Comparison of ENCODE assay signal across 8 cellular contexts in genomic region chr1:60281360-60281932, GRCh38.
A peak's percentile ranks its signal among the peaks of the same experiment; 100 is the strongest.
DNase-seq lines count a peak whose midpoint lies in the region; ATAC-seq and TF ChIP-seq lines count a peak whose summit lies in the region.

No MANE protein-coding gene starts in this region.

- no peak for TF ChIP-seq EP300 in Ishikawa (IDR thresholded peaks at IDR 0.05; ENCODE audit: borderline replicate concordance)

- H3K4me3 ChIP-seq in OCI-LY7 (ENCODE audit: low read depth, low read length, poor library complexity, severe bottlenecking) (no peak overlapping the region), cardiac fibroblast (replicated peaks in 1 of 2; ENCODE audit: low read depth in 2 of 2, low read length in 2 of 2) (no peak overlapping the region)

- peak; percentile 99 for ATAC-seq in GM21825 (IDR thresholded peaks at IDR 0.05; ENCODE audit: unreplicated experiment)

- peak; percentile 93 for TF ChIP-seq RAD21 in Ishikawa (IDR thresholded peaks at IDR 0.05; ENCODE audit: low read depth)

- intact Hi-C loops in OCI-LY7 (cut with micrococcal nuclease; ENCODE audit: unreplicated experiment) = no loop called here

- H3K36me3 ChIP-seq in OCI-LY7 (ENCODE audit: insufficient read depth, low read length) = no peaks in the 10 kb centered on the region

- no peaks in the 10 kb centered on the region for H3K4me1 ChIP-seq in OCI-LY7 (ENCODE audit: insufficient read depth, low read length, poor library complexity, severe bottlenecking)

- CTCF ChIA-PET in OCI-LY7 (lab: Charles Lee; ENCODE audit: unreplicated experiment) = no interaction called here

- H3K79me2 ChIP-seq in OCI-LY7 (ENCODE audit: insufficient read depth, low read depth, low read length) = no peaks in the 10 kb centered on the region

- H2AFZ ChIP-seq in OCI-LY7 (ENCODE audit: low read length) = no peak overlapping the region

- POLR2A ChIA-PET in OCI-LY7 (lab: Charles Lee) = interaction anchor here (1.7 kb wide), 1 partner anchor 12 kb away, joined by 5 read pairs; no protein-coding TSS in a partner anchor

- H4K20me1 ChIP-seq in OCI-LY7 (ENCODE audit: insufficient read depth, low read length) = no peaks in the 10 kb centered on the region

- peak; percentile 53 for DNase-seq in activated CD8-positive, alpha-beta memory T cell treated with anti-CD3 and anti-CD28 coated beads, Interleukin-2, amount 50 U/mL, for 48 hours
- no peak for DNase-seq in activated CD8-positive, alpha-beta memory T cell treated with anti-CD3 and anti-CD28 coated beads for 24 hours
- DNase-seq in OCI-LY7 (ENCODE audit: low spot score) = peak; percentile 7
- peak; percentile 84 to 93 for DNase-seq in cardiac fibroblast (ENCODE audit: low read depth in 2 of 2)
- DNase-seq in kidney tubule cell (ENCODE audit: low spot score) = peak; percentile 89
- peak; percentile 47 for DNase-seq in stromal cell of bone marrow (ENCODE audit: low read depth)

- TF ChIP-seq CTCF in OCI-LY7 (conservative IDR thresholded peaks at IDR 0.05; ENCODE audit: low read length) (peak; percentile 64), cardiac fibroblast (IDR thresholded peaks at IDR 0.05; ENCODE audit: low read depth, low read length) (peak; percentile 98)

- no peaks in the 10 kb centered on the region for H3K9me2 ChIP-seq in OCI-LY7 (ENCODE audit: insufficient read depth, low read length)

- no TSS peak for BruUV-seq in OCI-LY7 (replicated peaks; lab: Mats Ljungman, UMichigan)

- H3K9me3 ChIP-seq in OCI-LY7 (ENCODE audit: low read length) = no peaks in the 10 kb centered on the region

- H3K4me2 ChIP-seq in OCI-LY7 (ENCODE audit: low read length) = no peak overlapping the region

- H3K27ac ChIP-seq in OCI-LY7 (ENCODE audit: low read depth, low read length, poor library complexity, severe bottlenecking) = no peak overlapping the region

TF ChIP-seq in Ishikawa, 13 proteins besides CTCF, POLR2A, EP300 and RAD21:
- no peak for TF ChIP-seq TAF1 (IDR thresholded peaks at IDR 0.05; ENCODE audit: low read depth)
- TF ChIP-seq FOXM1 (IDR thresholded peaks at IDR 0.05; ENCODE audit: borderline replicate concordance, low read depth) = no peak
- no peak for TF ChIP-seq EGR1 (IDR thresholded peaks at IDR 0.05)
- TF ChIP-seq NFIC (IDR thresholded peaks at IDR 0.05) = no peak
- no peak for TF ChIP-seq MAX (IDR thresholded peaks at IDR 0.05)
- TF ChIP-seq TEAD4 (IDR thresholded peaks at IDR 0.05) = no peak
- TF ChIP-seq CREB1 (IDR thresholded peaks at IDR 0.05; ENCODE audit: low read depth) = no peak
- no peak for TF ChIP-seq ZBTB7A (IDR thresholded peaks at IDR 0.05; ENCODE audit: low read depth)
- TF ChIP-seq YY1 (IDR thresholded peaks at IDR 0.05; ENCODE audit: low read depth) = no peak
- no peak for TF ChIP-seq USF1 (IDR thresholded peaks at IDR 0.05)
- TF ChIP-seq REST (IDR thresholded peaks at IDR 0.05; ENCODE audit: low read depth) = no peak
